ENCODE assay signal across 29 cellular contexts in genomic region chr17:50314456-50315011, GRCh38. TPM values are rescaled to one million over a fixed set of nuclear protein-coding genes. Genes with fewer than 3 reads are reported as not detected.
"Had no signal": no experiment of that assay in that cellular context is flagged by ENCODE, and none has a peak within 500 bp of the region (broad histone marks: within the 10 kb centered on the region; RNA-seq: fewer than 3 reads in every experiment).

No MANE protein-coding gene starts in this region.

- H3K4me2 ChIP-seq: hepatocyte had no signal

- H3K4me3 ChIP-seq: adrenal gland, ascending aorta, esophagus muscularis mucosa, hepatocyte, left ventricle myocardium inferior, ovary, tibial artery had no signal

- DNase-seq: activated CD4-positive, alpha-beta T cell treated with anti-CD3 and anti-CD28 coated beads, Interleukin-2, amount 10 ng/mL, durations not matched to agents 7 days and 5 days; activated CD4-positive, CD25-positive, alpha-beta regulatory T cell treated with anti-CD3 and anti-CD28 coated beads, Interleukin-2, amount 50 U/mL, for 72 hours; activated CD8-positive, alpha-beta memory T cell treated with anti-CD3 and anti-CD28 coated beads, Interleukin-2, amount 10 ng/mL, durations not matched to agents 7 days and 5 days; activated CD8-positive, alpha-beta T cell treated with anti-CD3 and anti-CD28 coated beads for 36 hours; activated naive CD4-positive, alpha-beta T cell; activated T-cell treated with anti-CD3 and anti-CD28 coated beads for 4 hours; adrenal gland; brain microvascular endothelial cell; central memory CD4-positive, alpha-beta T cell; dermis blood vessel endothelial cell; effector CD8-positive, alpha-beta T cell; glutamatergic neuron; left ventricle myocardium inferior; midbrain; right cardiac atrium; stimulated activated CD4-positive, alpha-beta T cell treated with anti-CD3 and anti-CD28 coated beads, Interleukin-1b, Interleukin-23, amount 100 ng/mL, for 48 hours; stimulated activated naive CD8-positive, alpha-beta T cell treated with anti-CD3 and anti-CD28 coated beads, Interleukin-15, amount 100 ng/mL, for 72 hours; T-helper 17 cell; tibial artery had no signal

- H3K79me2 ChIP-seq: hepatocyte had no signal

- ATAC-seq: activated CD8-positive, alpha-beta memory T cell treated with anti-CD3 and anti-CD28 coated beads, Interleukin-2, amount 10 ng/mL, durations not matched to agents 7 days and 5 days; activated CD8-positive, alpha-beta T cell treated with anti-CD3 and anti-CD28 coated beads for 36 hours; natural killer cell treated with Interleukin-12 subunit alpha and Interleukin-12 subunit beta and Interleukin-15 and Interleukin-18, amount 100 ng/mL, for 72 hours; right cardiac atrium; stimulated activated naive CD8-positive, alpha-beta T cell treated with anti-CD3 and anti-CD28 coated beads, Interleukin-15, amount 100 ng/mL, for 72 hours; T-helper 17 cell had no signal

- H3K36me3 ChIP-seq: adrenal gland, ascending aorta, brain microvascular endothelial cell, esophagus muscularis mucosa, left ventricle myocardium inferior, neutrophil, ovary, tibial artery had no signal

- H3K4me1 ChIP-seq: ascending aorta, left ventricle myocardium inferior, tibial artery had no signal

- H3K27me3 ChIP-seq: ascending aorta, hepatocyte, ovary had no signal

- H3K9me3 ChIP-seq: adrenal gland, ascending aorta, esophagus muscularis mucosa, left ventricle myocardium inferior, neutrophil, ovary, tibial artery had no signal

- H2AFZ ChIP-seq: hepatocyte had no signal

- FAIRE-seq: frontal cortex had no signal

- H3K27ac ChIP-seq: adrenal gland, ascending aorta, brain microvascular endothelial cell, esophagus muscularis mucosa, hepatocyte, left ventricle myocardium inferior, neutrophil, ovary, tibial artery had no signal

RNA-seq across cellular contexts. Expression of gene TMEM92, which starts 40.3 kb away (rescaled TPM):
- total RNA-seq: activated CD4-positive, alpha-beta T cell treated with anti-CD3 and anti-CD28 coated beads, Interleukin-2, amount 10 ng/mL, durations not matched to agents 7 days and 5 days; activated CD8-positive, alpha-beta T cell treated with anti-CD3 and anti-CD28 coated beads for 36 hours; adrenal gland; ascending aorta; frontal cortex; left ventricle myocardium inferior; lung microvascular endothelial cell; natural killer cell treated with Interleukin-12 subunit alpha and Interleukin-12 subunit beta and Interleukin-15 and Interleukin-18, amount 100 ng/mL, for 72 hours; pulmonary artery endothelial cell; right cardiac atrium; skeletal muscle tissue; T-helper 17 cell had no signal
- polyA plus RNA-seq: right cardiac atrium had no signal

RNA-seq across cellular contexts. Expression of gene EME1, which starts 58.5 kb away (rescaled TPM):
- total RNA-seq: ascending aorta, esophagus muscularis mucosa had no signal
